ENCODE assay signal across 17 cellular contexts in genomic region chr3:61863579-61863978, GRCh38.
DNase-seq lines count a peak whose midpoint lies in the region; ATAC-seq and TF ChIP-seq lines count a peak whose summit lies in the region.
"Had no signal": no experiment of that assay in that cellular context is flagged by ENCODE, and none has a peak within 500 bp of the region (broad histone marks: within the 10 kb centered on the region; RNA-seq: fewer than 3 reads in every experiment).

No MANE protein-coding gene starts in this region.

- no peak for TF ChIP-seq POLR2A in vagina (IDR thresholded peaks at IDR 0.05)

- H3K9me3 ChIP-seq in hepatocyte (ENCODE audit: low read depth): no peaks in the 10 kb centered on the region
- H3K9me3 ChIP-seq in muscle layer of colon (ENCODE audit: low read length): no peaks in the 10 kb centered on the region
- no peaks in the 10 kb centered on the region for H3K9me3 ChIP-seq in vagina

- intact Hi-C loops in vagina (cut with DNase I) (loop anchor here (10.0 kb wide), 1 partner anchor 321 kb away; no protein-coding TSS in a partner anchor), Right ventricle myocardium inferior (cut with DNase I) (loop anchor here (5.0 kb wide), 1 partner anchor 44 kb away; no protein-coding TSS in a partner anchor)

- ATAC-seq in left lobe of liver (peak; percentile 26), Right ventricle myocardium inferior (no peak)

- H3K79me2 ChIP-seq in hepatocyte: peaks cover 4% of the 10 kb centered on the region

- WGBS in hepatocyte (ENCODE audit: low lambda C conversion rate, missing lambda C conversion rate): 38% methylated on average over 1 of the region's 1 CpG

- no peaks in the 10 kb centered on the region for H3K4me1 ChIP-seq in hepatocyte (ENCODE audit: insufficient read depth)
- H3K4me1 ChIP-seq in muscle layer of colon (ENCODE audit: insufficient read depth, low read length): peaks cover 49% of the 10 kb centered on the region
- peaks cover 10% of the 10 kb centered on the region for H3K4me1 ChIP-seq in vagina
- H3K4me1 ChIP-seq: HAP-1 had no signal

- no peaks in the 10 kb centered on the region for H4K20me1 ChIP-seq in hepatocyte (ENCODE audit: insufficient read depth, poor library complexity, severe bottlenecking)

- H3K27ac ChIP-seq in hepatocyte: no peak overlapping the region
- H3K27ac ChIP-seq in muscle layer of colon (ENCODE audit: low read depth, low read length): peak overlapping the region; percentile 1
- H3K27ac ChIP-seq in vagina: peak overlapping the region; percentile 17

- H3K4me2 ChIP-seq in hepatocyte: no peak overlapping the region

- no peak overlapping the region for H2AFZ ChIP-seq in hepatocyte

- H3K9me2 ChIP-seq in hepatocyte (replicated peaks; ENCODE audit: insufficient read depth): no peaks in the 10 kb centered on the region

- H3K36me3 ChIP-seq in hepatocyte (replicated peaks; ENCODE audit: insufficient read depth, low read depth): no peaks in the 10 kb centered on the region
- H3K36me3 ChIP-seq in muscle layer of colon (ENCODE audit: insufficient read depth, low read length): no peaks in the 10 kb centered on the region
- no peaks in the 10 kb centered on the region for H3K36me3 ChIP-seq in vagina
- H3K36me3 ChIP-seq: HAP-1 had no signal

- DNase-seq in hepatocyte (ENCODE audit: low spot score) (peak; percentile 8), left lobe of liver (ENCODE audit: low spot score) (no peak), vagina (ENCODE audit: extremely low spot score in 2 of 2) (no peak), Right ventricle myocardium inferior (ENCODE audit: missing footprints) (no peak), germinal center (ENCODE audit: low spot score) (no peak), SW480 (ENCODE audit: low spot score) (no peak)
- DNase-seq: C1 segment of cervical spinal cord; Calu3; CD4-positive, alpha-beta memory T cell; COR-L47; DMS53; DMS79 treated with DMSO at 0.1 percent for 48 hours; GF-D8; GOT3; HFFc6 had no signal

- no peak overlapping the region for H3K9ac ChIP-seq in muscle layer of colon (ENCODE audit: low read length)

- H3K27me3 ChIP-seq in hepatocyte (no peaks in the 10 kb centered on the region), muscle layer of colon (ENCODE audit: control insufficient read depth in 1 of 2, insufficient read depth in 2 of 2, low read length in 2 of 2) (no peaks in the 10 kb centered on the region), vagina (no peaks in the 10 kb centered on the region)

- H3K4me3 ChIP-seq in hepatocyte (no peak overlapping the region), muscle layer of colon (ENCODE audit: low read depth in 1 of 2, low read length in 2 of 2) (no peak overlapping the region), vagina (no peak overlapping the region)
- H3K4me3 ChIP-seq: HAP-1 had no signal

- TF ChIP-seq CTCF in hepatocyte (IDR thresholded peaks at IDR 0.05; ENCODE audit: poor library complexity) (no peak), vagina (IDR thresholded peaks at IDR 0.05) (no peak)
